ENCODE assay signal across 1 cellular context in genomic region chr1:68962711-68963110, GRCh38.
TF ChIP-seq lines count a peak whose summit lies in the region.

No MANE protein-coding gene starts in this region.

TF ChIP-seq in H1, 55 proteins besides CTCF, POLR2A, EP300 and RAD21:
- TF ChIP-seq ZNF274 (IDR thresholded peaks at IDR 0.05; ENCODE audit: borderline replicate concordance, extremely low read depth, low read length), result no peak
- no peak for TF ChIP-seq CREB1 (IDR thresholded peaks at IDR 0.05)
- no peak for TF ChIP-seq POLR2AphosphoS5 (IDR thresholded peaks at IDR 0.05; ENCODE audit: low read depth, low read length)
- no peak for TF ChIP-seq BCL11A (IDR thresholded peaks at IDR 0.05; ENCODE audit: low read depth in 2 of 2, low read length in 2 of 2)
- TF ChIP-seq RFX5 (IDR thresholded peaks at IDR 0.05; ENCODE audit: borderline replicate concordance, low read depth, low read length), result no peak
- TF ChIP-seq SIX5 (IDR thresholded peaks at IDR 0.05; ENCODE audit: low read depth, low read length), result no peak
- TF ChIP-seq, protein P1, sequence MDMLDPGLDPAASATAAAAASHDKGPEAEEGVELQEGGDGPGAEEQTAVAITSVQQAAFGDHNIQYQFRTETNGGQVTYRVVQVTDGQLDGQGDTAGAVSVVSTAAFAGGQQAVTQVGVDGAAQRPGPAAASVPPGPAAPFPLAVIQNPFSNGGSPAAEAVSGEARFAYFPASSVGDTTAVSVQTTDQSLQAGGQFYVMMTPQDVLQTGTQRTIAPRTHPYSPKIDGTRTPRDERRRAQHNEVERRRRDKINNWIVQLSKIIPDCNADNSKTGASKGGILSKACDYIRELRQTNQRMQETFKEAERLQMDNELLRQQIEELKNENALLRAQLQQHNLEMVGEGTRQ (IDR thresholded peaks at IDR 0.05; ENCODE audit: low read length), result no peak
- TF ChIP-seq HDAC2 (IDR thresholded peaks at IDR 0.05; ENCODE audit: borderline replicate concordance in 1 of 2, low read depth in 2 of 2, low read length in 2 of 2), result no peak
- no peak for TF ChIP-seq GTF2F1 (IDR thresholded peaks at IDR 0.05; ENCODE audit: borderline replicate concordance, low read depth, low read length)
- no peak for TF ChIP-seq SP4 (IDR thresholded peaks at IDR 0.05; ENCODE audit: low read length)
- TF ChIP-seq CHD1 (IDR thresholded peaks at IDR 0.05; ENCODE audit: low read depth, low read length), result no peak
- no peak for TF ChIP-seq ASH2L (IDR thresholded peaks at IDR 0.05; ENCODE audit: low read length)
- no peak for TF ChIP-seq CBX8 (IDR thresholded peaks at IDR 0.05; ENCODE audit: borderline replicate concordance, low read depth, low read length)
- TF ChIP-seq SAP30 (IDR thresholded peaks at IDR 0.05; ENCODE audit: insufficient read depth, insufficient replicate concordance, low read length), result no peak
- no peak for TF ChIP-seq CHD2 (IDR thresholded peaks at IDR 0.05; ENCODE audit: low read length)
- TF ChIP-seq SUZ12 (IDR thresholded peaks at IDR 0.05; ENCODE audit: low read length), result no peak
